In the genomic region with DNA sequence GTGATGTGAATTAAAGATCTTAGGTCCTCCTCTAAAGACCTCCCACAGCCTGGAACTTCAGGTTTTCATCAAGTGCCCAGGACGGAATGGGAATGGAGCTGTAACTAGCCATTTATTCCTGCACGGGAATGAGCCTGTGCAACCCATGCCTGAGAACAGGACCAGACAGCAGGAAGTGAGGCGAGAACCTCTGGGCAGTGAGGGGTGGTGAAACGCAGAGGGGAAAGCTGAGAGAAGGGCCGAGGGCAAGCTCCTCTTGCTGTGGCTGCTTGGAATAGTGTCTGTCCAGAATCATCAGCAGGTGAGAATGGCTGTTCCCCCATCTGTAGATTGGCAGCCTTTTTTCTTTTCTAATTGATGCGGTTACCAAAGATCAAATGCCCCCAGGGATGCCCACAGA, we compare ENCODE assay signal across 19 cellular contexts. TPM values are rescaled to one million over a fixed set of nuclear protein-coding genes. Genes with fewer than 3 reads are reported as not detected.
DNase-seq lines count a peak whose midpoint lies in the region; ATAC-seq, FAIRE-seq and TF ChIP-seq lines count a peak whose summit lies in the region.
"Had no signal": no experiment of that assay in that cellular context is flagged by ENCODE, and none has a peak within 500 bp of the region (broad histone marks: within the 10 kb centered on the region; RNA-seq: fewer than 3 reads in every experiment).

No MANE protein-coding gene starts in this region.

- no peaks in the 10 kb centered on the region for H4K20me1 ChIP-seq in endothelial cell of umbilical vein (replicated peaks; ENCODE audit: control insufficient read depth, extremely low read depth, insufficient read depth, low read length)

- H3K9me3 ChIP-seq in endothelial cell of umbilical vein (replicated peaks; ENCODE audit: control insufficient read depth, insufficient read depth, low read length): no peaks in the 10 kb centered on the region
- H3K9me3 ChIP-seq in adrenal gland (replicated peaks in 1 of 3): no peaks in the 10 kb centered on the region
- H3K9me3 ChIP-seq: HAP-1 had no signal

- TF ChIP-seq CTCF in endothelial cell of umbilical vein (IDR thresholded peaks at IDR 0.05; ENCODE audit: extremely low read depth in 1 of 2, insufficient read depth in 1 of 2, low read depth in 1 of 2, low read length in 2 of 2): no peak
- no peak for TF ChIP-seq CTCF in adrenal gland (IDR thresholded peaks at IDR 0.05)

- H3K27ac ChIP-seq in endothelial cell of umbilical vein (ENCODE audit: insufficient read depth, low read depth, low read length) (no peak overlapping the region), adrenal gland (no peak overlapping the region)
- H3K27ac ChIP-seq: C4-2B had no signal

- H3K36me3 ChIP-seq in endothelial cell of umbilical vein (ENCODE audit: control insufficient read depth in 2 of 2, extremely low read depth in 1 of 2, insufficient read depth in 2 of 2, low read length in 2 of 2) (no peaks in the 10 kb centered on the region), adrenal gland (replicated peaks in 1 of 2) (no peaks in the 10 kb centered on the region)
- H3K36me3 ChIP-seq: HAP-1 had no signal

- no peaks in the 10 kb centered on the region for H3K27me3 ChIP-seq in endothelial cell of umbilical vein (ENCODE audit: control insufficient read depth in 2 of 2, insufficient read depth in 2 of 2, low read length in 2 of 2)
- no peaks in the 10 kb centered on the region for H3K27me3 ChIP-seq in adrenal gland

- H3K79me2 ChIP-seq in endothelial cell of umbilical vein (ENCODE audit: control insufficient read depth, insufficient read depth, low read length): no peaks in the 10 kb centered on the region

- POLR2A ChIA-PET in endothelial cell of umbilical vein (lab: Charles Lee): no interaction called here
- POLR2A ChIA-PET in activated CD4-positive, alpha-beta memory T cell treated with anti-CD3 and anti-CD28 coated beads for 36 hours (lab: Charles Lee): no interaction called here

- TF ChIP-seq POLR2A in endothelial cell of umbilical vein (IDR thresholded peaks at IDR 0.05; ENCODE audit: low read depth, low read length) (no peak), adrenal gland (IDR thresholded peaks at IDR 0.05) (no peak)

- H3K9me1 ChIP-seq in endothelial cell of umbilical vein (replicated peaks; ENCODE audit: control insufficient read depth, extremely low read depth, insufficient read depth, low read length): no peaks in the 10 kb centered on the region

- no TSS peak for BruUV-seq in endothelial cell of umbilical vein (replicated peaks; lab: Mats Ljungman, UMichigan)

- H3K9me3 Mint-ChIP-seq in activated naive CD8-positive, alpha-beta T cell (ENCODE audit: low read depth): no peaks in the 10 kb centered on the region
- peaks cover 5% of the 10 kb centered on the region for H3K9me3 Mint-ChIP-seq in activated naive CD8-positive, alpha-beta T cell treated with anti-CD3 and anti-CD28 coated beads, Interleukin-2, amount 50 U/mL, for 24 hours
- H3K9me3 Mint-ChIP-seq in stimulated activated memory B cell treated with anti-CD40 and anti-IgM and Interleukin-4, amounts not matched to agents 10 μg/mL and 1 μg/mL and 100 μg/mL, for 72 hours: peaks cover 6% of the 10 kb centered on the region
- peaks cover 8% of the 10 kb centered on the region for H3K9me3 Mint-ChIP-seq in activated CD4-positive, alpha-beta memory T cell treated with anti-CD3 and anti-CD28 coated beads for 36 hours

- FAIRE-seq in endothelial cell of umbilical vein (lab: Jason Lieb, UNC): peak; percentile 69
- FAIRE-seq: G401.6, GM12891, H1, HTR-8/SVneo had no signal

- peaks cover 2% of the 10 kb centered on the region for H3K27me3 Mint-ChIP-seq in activated naive CD8-positive, alpha-beta T cell
- H3K27me3 Mint-ChIP-seq in activated naive CD8-positive, alpha-beta T cell treated with anti-CD3 and anti-CD28 coated beads, Interleukin-2, amount 50 U/mL, for 24 hours: peaks cover 23% of the 10 kb centered on the region
- peaks cover 9% of the 10 kb centered on the region for H3K27me3 Mint-ChIP-seq in stimulated activated memory B cell treated with anti-CD40 and anti-IgM and Interleukin-4, amounts not matched to agents 10 μg/mL and 1 μg/mL and 100 μg/mL, for 72 hours
- H3K27me3 Mint-ChIP-seq in activated CD4-positive, alpha-beta memory T cell treated with anti-CD3 and anti-CD28 coated beads for 36 hours: peaks cover 7% of the 10 kb centered on the region

- dilution Hi-C loops in endothelial cell of umbilical vein (cut with MboI; ENCODE audit: extremely low pct_ligation_motif_present, low sequenced_read_pairs): no loop called here

- H3K4me3 ChIP-seq in endothelial cell of umbilical vein (replicated peaks in 1 of 3; ENCODE audit: insufficient read depth in 1 of 3, low read depth in 1 of 3, low read length in 3 of 3) (no peak overlapping the region), adrenal gland (no peak overlapping the region)
- H3K4me3 ChIP-seq: HAP-1 had no signal

- peak overlapping the region; percentile 22 for H3K27ac Mint-ChIP-seq in activated naive CD8-positive, alpha-beta T cell
- no peak overlapping the region for H3K27ac Mint-ChIP-seq in activated naive CD8-positive, alpha-beta T cell treated with anti-CD3 and anti-CD28 coated beads, Interleukin-2, amount 50 U/mL, for 24 hours
- H3K27ac Mint-ChIP-seq in stimulated activated memory B cell treated with anti-CD40 and anti-IgM and Interleukin-4, amounts not matched to agents 10 μg/mL and 1 μg/mL and 100 μg/mL, for 72 hours: peak overlapping the region; percentile 11
- no peak overlapping the region for H3K27ac Mint-ChIP-seq in activated CD4-positive, alpha-beta memory T cell treated with anti-CD3 and anti-CD28 coated beads for 36 hours
- H3K27ac Mint-ChIP-seq: CD4-positive, alpha-beta memory T cell had no signal

- no peak for DNase-seq in activated naive CD8-positive, alpha-beta T cell treated with anti-CD3 and anti-CD28 coated beads, Interleukin-2, amount 50 U/mL, for 24 hours
- no peak for DNase-seq in endothelial cell of umbilical vein (ENCODE audit: low read depth, low spot score)
- DNase-seq in posterior vena cava (ENCODE audit: low spot score): peak; percentile 54
- no peak for DNase-seq in activated CD4-positive, alpha-beta memory T cell treated with anti-CD3 and anti-CD28 coated beads for 36 hours
- DNase-seq in adrenal gland: no peak
- DNase-seq: 8988T; AML-193; CD4-positive, alpha-beta memory T cell; DMS153; EL had no signal

- peaks cover 3% of the 10 kb centered on the region for H3K36me3 Mint-ChIP-seq in activated naive CD8-positive, alpha-beta T cell
- H3K36me3 Mint-ChIP-seq in activated naive CD8-positive, alpha-beta T cell treated with anti-CD3 and anti-CD28 coated beads, Interleukin-2, amount 50 U/mL, for 24 hours (ENCODE audit: low read depth): no peaks in the 10 kb centered on the region
- no peaks in the 10 kb centered on the region for H3K36me3 Mint-ChIP-seq in stimulated activated memory B cell treated with anti-CD40 and anti-IgM and Interleukin-4, amounts not matched to agents 10 μg/mL and 1 μg/mL and 100 μg/mL, for 72 hours
- no peaks in the 10 kb centered on the region for H3K36me3 Mint-ChIP-seq in activated CD4-positive, alpha-beta memory T cell treated with anti-CD3 and anti-CD28 coated beads for 36 hours

- 80 to 90% (median 82%) methylated on average over 6 of the region's 6 CpGs for WGBS in adrenal gland, 4 donors

- no peak overlapping the region for H3K9ac ChIP-seq in endothelial cell of umbilical vein (replicated peaks; ENCODE audit: extremely low read depth, insufficient read depth, low read length)

- intact Hi-C loops in endothelial cell of umbilical vein (cut with micrococcal nuclease) (no loop called here), posterior vena cava (cut with DNase I) (no loop called here), adrenal gland (cut with DNase I) (no loop called here)
- intact Hi-C loops in activated CD4-positive, alpha-beta memory T cell treated with anti-CD3 and anti-CD28 coated beads for 36 hours (cut with micrococcal nuclease): no loop called here

- H3K4me2 ChIP-seq in endothelial cell of umbilical vein (ENCODE audit: insufficient read depth, low read length): no peak overlapping the region

- H3K4me1 ChIP-seq in endothelial cell of umbilical vein (ENCODE audit: control insufficient read depth, extremely low read depth, insufficient read depth, low read length) (peaks cover 18% of the 10 kb centered on the region), adrenal gland (replicated peaks in 1 of 2) (peaks cover 15 to 17% of the 10 kb centered on the region in 2 donors)

- CTCF ChIA-PET in endothelial cell of umbilical vein (lab: Charles Lee): interaction anchor here (0.6 to 2.5 kb wide), 6 partner anchors 8 to 430 kb away, joined by 3 to 18 read pairs (median 4); no protein-coding TSS in a partner anchor
- CTCF ChIA-PET in activated CD4-positive, alpha-beta memory T cell treated with anti-CD3 and anti-CD28 coated beads for 36 hours (lab: Charles Lee): interaction anchor here (1.5 kb wide), 1 partner anchor 65 kb away, joined by 4 read pairs; no protein-coding TSS in a partner anchor

- H3K4me3 Mint-ChIP-seq in activated naive CD8-positive, alpha-beta T cell: no peak overlapping the region
- H3K4me3 Mint-ChIP-seq in activated naive CD8-positive, alpha-beta T cell treated with anti-CD3 and anti-CD28 coated beads, Interleukin-2, amount 50 U/mL, for 24 hours: no peak overlapping the region
- no peak overlapping the region for H3K4me3 Mint-ChIP-seq in stimulated activated memory B cell treated with anti-CD40 and anti-IgM and Interleukin-4, amounts not matched to agents 10 μg/mL and 1 μg/mL and 100 μg/mL, for 72 hours
- no peak overlapping the region for H3K4me3 Mint-ChIP-seq in activated CD4-positive, alpha-beta memory T cell treated with anti-CD3 and anti-CD28 coated beads for 36 hours
- H3K4me3 Mint-ChIP-seq: CD4-positive, alpha-beta memory T cell had no signal

- peaks cover 8% of the 10 kb centered on the region for H3K4me1 Mint-ChIP-seq in activated naive CD8-positive, alpha-beta T cell (ENCODE audit: low read depth)
- peaks cover 11% of the 10 kb centered on the region for H3K4me1 Mint-ChIP-seq in activated naive CD8-positive, alpha-beta T cell treated with anti-CD3 and anti-CD28 coated beads, Interleukin-2, amount 50 U/mL, for 24 hours
- peaks cover 23% of the 10 kb centered on the region for H3K4me1 Mint-ChIP-seq in stimulated activated memory B cell treated with anti-CD40 and anti-IgM and Interleukin-4, amounts not matched to agents 10 μg/mL and 1 μg/mL and 100 μg/mL, for 72 hours
- peaks cover 6% of the 10 kb centered on the region for H3K4me1 Mint-ChIP-seq in activated CD4-positive, alpha-beta memory T cell treated with anti-CD3 and anti-CD28 coated beads for 36 hours (ENCODE audit: low read depth)

- H2AFZ ChIP-seq in endothelial cell of umbilical vein (ENCODE audit: low read depth, low read length): no peak overlapping the region

- ATAC-seq in activated naive CD8-positive, alpha-beta T cell treated with anti-CD3 and anti-CD28 coated beads, Interleukin-2, amount 50 U/mL, for 24 hours: no peak
- ATAC-seq in stimulated activated memory B cell treated with anti-CD40 and anti-IgM and Interleukin-4, amounts not matched to agents 10 μg/mL and 1 μg/mL and 100 μg/mL, for 72 hours: no peak
- no peak for ATAC-seq in esophagus mucosa

RNA-seq across cellular contexts. Expression of a gene that starts 4.8 kb away (rescaled TPM):
- total RNA-seq in endothelial cell of umbilical vein (106 and 115 TPM in 2 replicates), posterior vena cava (10 to 100 TPM; 42.5 to 55.0 TPM), adrenal gland (10 to 100 TPM; 33.9 to 66.8 (median 51.6) TPM), esophagus mucosa (81.2 TPM)
- polyA plus RNA-seq in endothelial cell of umbilical vein (78.5 and 105 TPM in 2 replicates), adrenal gland (10 to 100 TPM; 20.7 to 91.9 (median 34.7) TPM)
- 112 and 126 TPM in 2 replicates for polyA plus RNA-seq in endothelial cell of umbilical vein (2011; cell fraction: cytosol; rRNA removed)
- 45.0 and 63.8 TPM in 2 replicates for polyA plus RNA-seq in endothelial cell of umbilical vein (2011; cell fraction: nucleus; rRNA removed)
- polyA plus RNA-seq in endothelial cell of umbilical vein (2012): 134 and 137 TPM in 2 replicates
- 61.2 and 62.9 TPM in 2 replicates for polyA minus RNA-seq in endothelial cell of umbilical vein
- polyA minus RNA-seq in endothelial cell of umbilical vein (2011; cell fraction: cytosol; rRNA and poly(A)+ RNA removed): 13.2 TPM
- polyA minus RNA-seq in endothelial cell of umbilical vein (2011; cell fraction: nucleus; rRNA and poly(A)+ RNA removed): 23.8 and 31.1 TPM in 2 replicates
- 10 to 100 TPM; 52.5 to 52.9 TPM for total RNA-seq in activated CD4-positive, alpha-beta memory T cell treated with anti-CD3 and anti-CD28 coated beads for 36 hours

RNA-seq across cellular contexts. Expression of a gene that starts 24.7 kb away (rescaled TPM):
- total RNA-seq in endothelial cell of umbilical vein: 23.9 and 29.9 TPM in 2 replicates
- 31.5 and 31.8 TPM in 2 replicates for polyA plus RNA-seq in endothelial cell of umbilical vein
- 19.4 and 22.1 TPM in 2 replicates for polyA plus RNA-seq in endothelial cell of umbilical vein (2011; cell fraction: cytosol; rRNA removed)
- 18.4 and 18.7 TPM in 2 replicates for polyA plus RNA-seq in endothelial cell of umbilical vein (2011; cell fraction: nucleus; rRNA removed)
- polyA plus RNA-seq in endothelial cell of umbilical vein (2012): 30.3 and 33.3 TPM in 2 replicates
- polyA minus RNA-seq in endothelial cell of umbilical vein: 28.4 and 28.7 TPM in 2 replicates
- polyA minus RNA-seq in endothelial cell of umbilical vein (2011; cell fraction: cytosol; rRNA and poly(A)+ RNA removed): 6.5 TPM
- 11.4 and 12.5 TPM in 2 replicates for polyA minus RNA-seq in endothelial cell of umbilical vein (2011; cell fraction: nucleus; rRNA and poly(A)+ RNA removed)
- total RNA-seq in posterior vena cava: 10 to 100 TPM; 16.0 to 22.7 TPM
- total RNA-seq in activated CD4-positive, alpha-beta memory T cell treated with anti-CD3 and anti-CD28 coated beads for 36 hours: 10 to 100 TPM; 19.4 to 19.7 TPM
- 10 to 100 TPM; 16.8 to 33.0 (median 23.0) TPM for total RNA-seq in adrenal gland
- 10 to 100 TPM in 1 of 3 donors, 1 to 10 TPM in 2; 2.9 to 17.6 (median 5.2) TPM for polyA plus RNA-seq in adrenal gland
- 20.3 TPM for total RNA-seq in esophagus mucosa

Comparison
In these comparisons a context has a peak if more than half of its experiments do, and no peak if none do; other contexts are left out.
1. H3K27ac Mint-ChIP-seq: peak in activated naive CD8-positive, alpha-beta T cell (single experiment) and stimulated activated memory B cell treated with anti-CD40 and anti-IgM and Interleukin-4, amounts not matched to agents 10 μg/mL and 1 μg/mL and 100 μg/mL, for 72 hours (single experiment); none in activated naive CD8-positive, alpha-beta T cell treated with anti-CD3 and anti-CD28 coated beads, Interleukin-2, amount 50 U/mL, for 24 hours (single experiment) and activated CD4-positive, alpha-beta memory T cell treated with anti-CD3 and anti-CD28 coated beads for 36 hours (single experiment).